31 cellular contexts compared by ENCODE assay signal in the genomic region with DNA sequence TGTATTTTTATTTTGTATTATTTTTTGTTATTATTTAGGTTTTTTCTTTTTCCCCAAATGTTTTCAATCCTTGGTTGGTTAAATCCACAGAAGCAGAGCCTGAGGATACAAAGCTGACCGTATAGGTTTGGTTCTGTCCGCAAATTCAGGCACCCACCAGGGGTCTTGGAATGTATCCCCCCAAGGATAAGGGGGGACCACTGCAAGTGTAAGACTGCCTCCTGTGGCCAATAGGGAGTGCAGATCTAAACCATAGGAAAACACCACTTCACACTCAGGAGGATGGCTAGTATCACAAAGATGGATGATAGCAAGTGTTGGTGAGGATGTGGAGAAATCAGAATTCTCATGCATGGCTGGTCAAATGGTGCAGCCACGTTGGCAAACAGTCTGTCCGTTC. TPM values are rescaled to one million over a fixed set of nuclear protein-coding genes. Genes with fewer than 3 reads are reported as not detected.
DNase-seq lines count a peak whose midpoint lies in the region; ATAC-seq, FAIRE-seq and TF ChIP-seq lines count a peak whose summit lies in the region.
"Had no signal": no experiment of that assay in that cellular context is flagged by ENCODE, and none has a peak within 500 bp of the region (broad histone marks: within the 10 kb centered on the region; RNA-seq: fewer than 3 reads in every experiment).

No MANE protein-coding gene starts in this region.

- H3K79me2 ChIP-seq in H9 (ENCODE audit: insufficient read depth, low read length) (no peaks in the 10 kb centered on the region), HepG2 (ENCODE audit: insufficient read depth, low read length) (no peaks in the 10 kb centered on the region)

- H3K79me1 ChIP-seq in H9 (ENCODE audit: insufficient read depth, low read depth, low read length, poor library complexity, severe bottlenecking): no peaks in the 10 kb centered on the region

- BruUV-seq in HepG2 (replicated peaks; lab: Mats Ljungman, UMichigan): no TSS peak

- POLR2A ChIA-PET in HepG2 (lab: Yijun Ruan, JAX): no interaction called here

- H3K18ac ChIP-seq in H9 (ENCODE audit: insufficient read length, low read depth, low read length): no peak overlapping the region

- H3K9me3 Mint-ChIP-seq in H9: no peaks in the 10 kb centered on the region
- H3K9me3 Mint-ChIP-seq: activated naive CD8-positive, alpha-beta T cell treated with anti-CD3 and anti-CD28 coated beads for 36 hours; central memory CD8-positive, alpha-beta T cell; mesothelial cell of epicardium; naive B cell; stimulated activated naive CD8-positive, alpha-beta T cell treated with anti-CD3 and anti-CD28 coated beads, Interleukin-15, Interleukin-2, amounts not matched to agents 100 ng/mL and 50 ng/mL, for 24 hours had no signal

- H3K36me3 ChIP-seq in BE2C (no peaks in the 10 kb centered on the region), kidney epithelial cell (ENCODE audit: control insufficient read depth, insufficient read depth, low read length) (no peaks in the 10 kb centered on the region), HepG2 (replicated peaks in 1 of 2; ENCODE audit: control insufficient read depth in 1 of 2, insufficient read depth in 2 of 2, low read length in 2 of 2) (no peaks in the 10 kb centered on the region)
- H3K36me3 ChIP-seq: thoracic aorta had no signal

- no peak overlapping the region for H3K23ac ChIP-seq in H9 (ENCODE audit: insufficient read length, low read depth, low read length)

- no peaks in the 10 kb centered on the region; the same call in 1 of the 2 replicates for H3K9me3 ChIP-seq in BE2C
- H3K9me3 ChIP-seq in H9 (ENCODE audit: control insufficient read depth, low read depth, low read length): no peaks in the 10 kb centered on the region
- no peaks in the 10 kb centered on the region for H3K9me3 ChIP-seq in HepG2 (ENCODE audit: low read length)
- H3K9me3 ChIP-seq: thoracic aorta had no signal

- no CpG with 5 or more reads among the region's 4 CpGs for WGBS in H9 (ENCODE audit: extremely low coverage, insufficient read length, low lambda C conversion rate)
- 71% methylated on average over 4 of the region's 4 CpGs for WGBS in HepG2 (ENCODE audit: low lambda C conversion rate)

- no peak for TF ChIP-seq POLR2A in HepG2 (IDR thresholded peaks at IDR 0.05; ENCODE audit: insufficient read depth in 1 of 2, low read depth in 2 of 2, low read length in 2 of 2)

- peaks cover 0 to 1% of the 10 kb centered on the region in 2 experiments; a peak in 2 of 4 replicates for H3K4me1 Mint-ChIP-seq in H9
- H3K4me1 Mint-ChIP-seq: mesothelial cell of epicardium had no signal

- no peak overlapping the region for H3T11ph ChIP-seq in H9 (ENCODE audit: low read length)

- H4K91ac ChIP-seq in H9 (ENCODE audit: insufficient read length, low read depth, low read length): no peak overlapping the region

- no peak overlapping the region for H4K8ac ChIP-seq in H9 (replicated peaks; ENCODE audit: insufficient read length, low read depth, low read length)

- H3K4me3 ChIP-seq in BE2C (ENCODE audit: low read depth, low read length): no peak overlapping the region
- H3K4me3 ChIP-seq in astrocyte of the cerebellum (ENCODE audit: low read depth, low read length): no peak overlapping the region
- H3K4me3 ChIP-seq in kidney epithelial cell (ENCODE audit: low read depth, low read length): no peak overlapping the region
- no peak overlapping the region for H3K4me3 ChIP-seq in HepG2 (replicated peaks in 1 of 3; ENCODE audit: insufficient read depth in 1 of 3, low read depth in 2 of 3, low read length in 3 of 3)
- H3K4me3 ChIP-seq: GM12878, thoracic aorta had no signal

- no peak overlapping the region for H3K27ac Mint-ChIP-seq in H9
- H3K27ac Mint-ChIP-seq: activated naive CD8-positive, alpha-beta T cell treated with anti-CD3 and anti-CD28 coated beads for 36 hours; CD14-positive monocyte; mesothelial cell of epicardium; naive B cell; stimulated activated naive CD8-positive, alpha-beta T cell treated with anti-CD3 and anti-CD28 coated beads, Interleukin-15, Interleukin-2, amounts not matched to agents 100 ng/mL and 50 ng/mL, for 24 hours; T-helper 17 cell had no signal

- H4K20me1 ChIP-seq in H9 (ENCODE audit: control insufficient read depth, insufficient read depth, insufficient read length) (no peaks in the 10 kb centered on the region), HepG2 (ENCODE audit: insufficient read depth, low read length) (peaks cover 12% of the 10 kb centered on the region; the same call in 1 of the 2 replicates)

- H3K27me3 Mint-ChIP-seq in H9 (ENCODE audit: low read depth): no peaks in the 10 kb centered on the region
- H3K27me3 Mint-ChIP-seq: activated naive CD8-positive, alpha-beta T cell treated with anti-CD3 and anti-CD28 coated beads for 36 hours; central memory CD8-positive, alpha-beta T cell; naive B cell; stimulated activated naive CD8-positive, alpha-beta T cell treated with anti-CD3 and anti-CD28 coated beads, Interleukin-15, Interleukin-2, amounts not matched to agents 100 ng/mL and 50 ng/mL, for 24 hours; T-helper 17 cell had no signal

- H3K9ac ChIP-seq in H9 (ENCODE audit: extremely low read depth, insufficient read length, low read length) (no peak overlapping the region), HepG2 (ENCODE audit: insufficient read depth, low read depth, low read length) (no peak overlapping the region)

- no peak for FAIRE-seq in HepG2 (lab: Jason Lieb, UNC)
- FAIRE-seq: endothelial cell of umbilical vein, GM12878, islet of Langerhans had no signal

- H3K14ac ChIP-seq in H9 (ENCODE audit: insufficient read depth, low read length): no peak overlapping the region

- H2BK15ac ChIP-seq in H9 (ENCODE audit: low read depth, low read length): no peak overlapping the region

- no peak overlapping the region for H2AFZ ChIP-seq in H9 (ENCODE audit: low read length)
- H2AFZ ChIP-seq in HepG2 (ENCODE audit: low read length): no peak overlapping the region

- no peak overlapping the region for H2AK5ac ChIP-seq in H9 (ENCODE audit: insufficient read length, low read length)

- TF ChIP-seq EP300 in HepG2 (IDR thresholded peaks at IDR 0.05; ENCODE audit: low read depth in 2 of 2, low read length in 2 of 2) (no peak), HepG2 (CRISPR knock-in tag; IDR thresholded peaks at IDR 0.05; ENCODE audit: borderline replicate concordance) (no peak)

- no peak for TF ChIP-seq RAD21 in HepG2 (CRISPR knock-in tag; IDR thresholded peaks at IDR 0.05)

- ATAC-seq in GM19463 (IDR thresholded peaks at IDR 0.05; ENCODE audit: unreplicated experiment) (no peak), HepG2 (no peak)
- ATAC-seq: GM12878, left ventricle myocardium superior, T-helper 17 cell had no signal

- DNase-seq in BE2C (no peak), H9 (no peak), astrocyte of the cerebellum (ENCODE audit: low read depth) (no peak), kidney epithelial cell (ENCODE audit: low read depth) (no peak), NOMO-1 treated with dmso at 0.1 percent for 144 hours (lab: John Stamatoyannopoulos, UW; ENCODE audit: unreplicated experiment) (no peak), posterior vena cava (ENCODE audit: low spot score) (no peak), HepG2 (ENCODE audit: low spot score) (no peak)
- DNase-seq: ACHN; activated CD4-positive, alpha-beta T cell treated with anti-CD3 and anti-CD28 coated beads for 48 hours; activated CD8-positive, alpha-beta memory T cell treated with anti-CD3 and anti-CD28 coated beads for 24 hours; activated effector memory CD4-positive, alpha-beta T cell treated with anti-CD3 and anti-CD28 coated beads, Interleukin-2, amount 50 U/mL, for 16 hours; activated naive CD8-positive, alpha-beta T cell treated with anti-CD3 and anti-CD28 coated beads for 36 hours; activated T-cell treated with anti-CD3 and anti-CD28 coated beads, Interleukin-2, amount 50 U/mL, for 1 hour; KBM-7; left ventricle myocardium superior; MM.1S; naive B cell; NCI-H2029; NCI-H2227 treated with DMSO at 0.1 percent for 48 hours; NCI-H526 treated with DMSO at 0.1 percent for 48 hours; nucleus accumbens; T-helper 17 cell had no signal

- no peak overlapping the region for H3K4me2 ChIP-seq in H9 (ENCODE audit: insufficient read depth, insufficient read length, low read length)
- no peak overlapping the region for H3K4me2 ChIP-seq in HepG2 (ENCODE audit: low read depth, low read length)

- H3K27ac ChIP-seq in H9 (ENCODE audit: insufficient read length, low read depth, low read length): no peak overlapping the region
- H3K27ac ChIP-seq in HepG2 (ENCODE audit: extremely low read length, insufficient read depth, low read length): no peak overlapping the region
- H3K27ac ChIP-seq: thoracic aorta had no signal

- in situ Hi-C loops in astrocyte of the cerebellum (cut with HindIII; ENCODE audit: low sequenced_read_pairs) (no loop called here), HepG2 (cut with HindIII; ENCODE audit: extremely low pct_ligation_motif_present, low pct_unique_long_range_greater_than_20kb) (no loop called here)

- H2BK120ac ChIP-seq in H9 (ENCODE audit: low read depth, low read length, poor library complexity, severe bottlenecking): no peak overlapping the region

- H3K27me3 ChIP-seq in BE2C: no peaks in the 10 kb centered on the region
- no peaks in the 10 kb centered on the region for H3K27me3 ChIP-seq in H9 (ENCODE audit: insufficient read depth, low read length)
- H3K27me3 ChIP-seq in kidney epithelial cell (ENCODE audit: control insufficient read depth, insufficient read depth, low read length): no peaks in the 10 kb centered on the region
- H3K27me3 ChIP-seq in HepG2 (ENCODE audit: control insufficient read depth in 1 of 2, insufficient read depth in 2 of 2, low read length in 2 of 2): no peaks in the 10 kb centered on the region

- intact Hi-C loops in posterior vena cava (cut with DNase I) (loop anchor here in 1 of 2 donors (5.0 kb wide), 1 partner anchor 329 kb away; no protein-coding TSS in a partner anchor), HepG2 (cut with micrococcal nuclease; ENCODE audit: unreplicated experiment) (no loop called here)

- no peak overlapping the region for H2BK5ac ChIP-seq in H9 (ENCODE audit: insufficient read length, low read length)

- no peak overlapping the region for H3K56ac ChIP-seq in H9 (ENCODE audit: insufficient read length, low read depth, low read length)

- no peak overlapping the region for H3K4ac ChIP-seq in H9 (ENCODE audit: low read depth, low read length)

- no peaks in the 10 kb centered on the region for H3K36me3 Mint-ChIP-seq in H9 (ENCODE audit: insufficient read depth in 1 of 3, low read depth in 3 of 3)
- H3K36me3 Mint-ChIP-seq: mesothelial cell of epicardium, naive B cell had no signal

- H3K4me3 Mint-ChIP-seq in H9: no peak overlapping the region
- H3K4me3 Mint-ChIP-seq: activated naive CD8-positive, alpha-beta T cell treated with anti-CD3 and anti-CD28 coated beads for 36 hours; CD14-positive monocyte; central memory CD8-positive, alpha-beta T cell; mesothelial cell of epicardium; naive B cell; stimulated activated naive CD8-positive, alpha-beta T cell treated with anti-CD3 and anti-CD28 coated beads, Interleukin-15, Interleukin-2, amounts not matched to agents 100 ng/mL and 50 ng/mL, for 24 hours; T-helper 17 cell had no signal

- H3K4me1 ChIP-seq in BE2C (no peaks in the 10 kb centered on the region; the same call in 1 of the 2 replicates), H9 (ENCODE audit: insufficient read depth, low read length) (no peaks in the 10 kb centered on the region; the same call in 1 of the 2 replicates), HepG2 (ENCODE audit: insufficient read depth, low read length) (no peaks in the 10 kb centered on the region)

- H2BK20ac ChIP-seq in H9 (ENCODE audit: low read depth, low read length, poor library complexity, severe bottlenecking): no peak overlapping the region

- TF ChIP-seq CTCF in BE2C (IDR thresholded peaks at IDR 0.05; ENCODE audit: low read depth, low read length): peak; percentile 28; the same call in 1 of the 2 replicates
- TF ChIP-seq CTCF in H9 (conservative IDR thresholded peaks at IDR 0.05): peak; percentile 45
- TF ChIP-seq CTCF in astrocyte of the cerebellum (IDR thresholded peaks at IDR 0.05; ENCODE audit: low read depth, low read length, missing control alignments): peak; percentile 23
- peak; percentile 14 for TF ChIP-seq CTCF in kidney epithelial cell (IDR thresholded peaks at IDR 0.05; ENCODE audit: insufficient read depth, low read length, poor library complexity, severe bottlenecking)
- no peak for TF ChIP-seq CTCF in HepG2 (CRISPR knock-in tag; IDR thresholded peaks at IDR 0.05)

- no peaks in the 10 kb centered on the region for H3K23me2 ChIP-seq in H9 (ENCODE audit: insufficient read length, low read depth, low read length, poor library complexity, severe bottlenecking)

- CTCF ChIA-PET in HepG2 (lab: Yijun Ruan, JAX; ENCODE audit: low intra/inter-chr PET ratio, low total read pairs): no interaction called here

- no peak overlapping the region for H4K5ac ChIP-seq in H9 (ENCODE audit: insufficient read length, low read depth, low read length)

- no peak overlapping the region for H2BK12ac ChIP-seq in H9 (ENCODE audit: insufficient read length, low read depth, low read length)

RNA-seq across cellular contexts. Expression of gene CPT1A, which starts 20.0 kb away (rescaled TPM):
- 34.3 TPM for polyA plus RNA-seq in BE2C (2012; ENCODE audit: insufficient read depth, insufficient read length, low read depth)
- 6.1 and 7.5 TPM in 2 replicates for total RNA-seq in H9 (2021)
- 14.0 and 15.4 TPM in 2 replicates for total RNA-seq in kidney epithelial cell
- 100 to 1,000 TPM in 1 of 2 donors, 10 to 100 TPM in 1; 62.3 to 127 TPM for total RNA-seq in posterior vena cava
- total RNA-seq in HepG2 (2016; rRNA removed; fragmentation: Illumina TruSeq; extraction: Trizol): 5.9 and 7.0 TPM in 2 replicates
- total RNA-seq in HepG2 (2016; cell fraction: cytosol; rRNA removed; fragmentation: Illumina TruSeq; extraction: Trizol; ENCODE audit: low read depth): 2.1 and 2.2 TPM in 2 replicates
- 5.0 and 7.5 TPM in 2 replicates for total RNA-seq in HepG2 (2016; cell fraction: insoluble cytoplasmic fraction; rRNA removed; fragmentation: Illumina TruSeq; extraction: Trizol)
- 4.1 and 4.3 TPM in 2 replicates for total RNA-seq in HepG2 (2016; cell fraction: membrane; rRNA removed; fragmentation: Illumina TruSeq; extraction: Trizol)
- 9.1 and 10.4 TPM in 2 replicates for total RNA-seq in HepG2 (2016; cell fraction: nucleus; rRNA removed; fragmentation: Illumina TruSeq; extraction: Trizol)
- polyA plus RNA-seq in HepG2 (2011; rRNA removed): 7.1 and 14.3 TPM in 2 replicates
- polyA plus RNA-seq in HepG2 (2011; cell fraction: cytosol; rRNA removed): 5.2 and 8.0 TPM in 2 replicates
- polyA plus RNA-seq in HepG2 (2011; cell fraction: nucleus; rRNA removed): 21.8 and 25.1 TPM in 2 replicates
- 29.0 and 36.7 TPM in 2 replicates for polyA plus RNA-seq in HepG2 (2012)
- 0.69 and 0.71 TPM in 2 replicates for polyA plus RNA-seq in HepG2 (2016; cell fraction: cytosol; fragmentation: Illumina TruSeq; extraction: Trizol; ENCODE audit: low read depth)
- polyA plus RNA-seq in HepG2 (2016; cell fraction: insoluble cytoplasmic fraction; fragmentation: Illumina TruSeq; extraction: Trizol; ENCODE audit: low read depth): 3.6 and 4.1 TPM in 2 replicates
- 1.4 and 1.9 TPM in 2 replicates for polyA plus RNA-seq in HepG2 (2016; cell fraction: membrane; fragmentation: Illumina TruSeq; extraction: Trizol; ENCODE audit: low read depth)
- polyA plus RNA-seq in HepG2 (2016; cell fraction: nucleus; fragmentation: Illumina TruSeq; extraction: Trizol; ENCODE audit: insufficient read depth, low read depth): 11.0 and 11.5 TPM in 2 replicates
- polyA minus RNA-seq in HepG2 (2011; rRNA and poly(A)+ RNA removed; ENCODE audit: low replicate concordance): 29.7 and 125 TPM in 2 replicates
- polyA minus RNA-seq in HepG2 (2011; cell fraction: cytosol; rRNA and poly(A)+ RNA removed): 18.2 and 34.1 TPM in 2 replicates
- 14.2 and 22.8 TPM in 2 replicates for polyA minus RNA-seq in HepG2 (2011; cell fraction: nucleus; rRNA and poly(A)+ RNA removed)
